Comparison of ENCODE assay signal across 8 cellular contexts in genomic region chr10:77846718-77847311, GRCh38.
DNase-seq lines count a peak whose midpoint lies in the region; ATAC-seq and TF ChIP-seq lines count a peak whose summit lies in the region.

No MANE protein-coding gene starts in this region.

- H3K9me3 Mint-ChIP-seq in chondrocyte (ENCODE audit: low read depth) = no peaks in the 10 kb centered on the region

- POLR2A ChIA-PET in HEK293T (lab: Yijun Ruan, JAX) = interaction anchor here (0.9 kb wide), 1 partner anchor 12 kb away, joined by 3 read pairs; no protein-coding TSS in a partner anchor

- CTCF ChIA-PET in HEK293T (lab: Yijun Ruan, JAX) = interaction anchor here (0.5 to 2.0 kb wide), 10 partner anchors 12 to 1990 kb away, joined by 3 to 12 read pairs (median 3); no protein-coding TSS in a partner anchor

- peaks cover 9% of the 10 kb centered on the region for H3K36me3 Mint-ChIP-seq in chondrocyte (ENCODE audit: low read depth)

- peak overlapping the region; percentile 9 for H3K4me3 Mint-ChIP-seq in chondrocyte (ENCODE audit: unreplicated experiment)

- peak; percentile 65 to 72 for ATAC-seq in activated CD4-positive, CD25-positive, alpha-beta regulatory T cell treated with anti-CD3 and anti-CD28 coated beads, Interleukin-2, amount 50 U/mL, for 24 hours
- ATAC-seq in GM19328 (IDR thresholded peaks at IDR 0.05; ENCODE audit: unreplicated experiment) = no peak

- DNase-seq in ELR (ENCODE audit: low read depth) (peak; percentile 76), HEK293T (ENCODE audit: extremely low spot score) (peak; percentile 84), NCI-H2107 (lab: John Stamatoyannopoulos, UW) (peak; percentile 10), chondrocyte (ENCODE audit: low spot score) (no peak)
- DNase-seq in stimulated activated CD4-positive, alpha-beta T cell treated with anti-CD3 and anti-CD28 coated beads, Interleukin-1b, Interleukin-23, amount 100 ng/mL, for 48 hours = peak; percentile 62

- H3K27ac ChIP-seq in layer of hippocampus (ENCODE audit: low read depth, low read length) = peak overlapping the region; percentile 30

- peak; percentile 93 for TF ChIP-seq CTCF in chondrocyte (IDR thresholded peaks at IDR 0.05)

- peak overlapping the region; percentile 79 for H3K27ac Mint-ChIP-seq in chondrocyte (ENCODE audit: unreplicated experiment)

- peaks cover 30% of the 10 kb centered on the region for H3K4me1 Mint-ChIP-seq in chondrocyte (ENCODE audit: low read depth)

- no peaks in the 10 kb centered on the region for H3K27me3 Mint-ChIP-seq in chondrocyte (ENCODE audit: low read depth)

- no peaks in the 10 kb centered on the region for H3K27me3 ChIP-seq in layer of hippocampus (ENCODE audit: control insufficient read depth, insufficient read depth, low read length)

TF ChIP-seq in HEK293T, 16 proteins besides CTCF, POLR2A, EP300 and RAD21:
- TF ChIP-seq ZNF384 (IDR thresholded peaks at IDR 0.05) (no peak), HDGF (IDR thresholded peaks at IDR 0.05; ENCODE audit: borderline replicate concordance) (0 out of 2 replicates have a peak, but pooled peaks have one; percentile 73)
